Comparison of ENCODE assay signal across 8 cellular contexts in genomic region chr19:37654525-37654832, GRCh38. TPM values are rescaled to one million over a fixed set of nuclear protein-coding genes. Genes with fewer than 3 reads are reported as not detected.
DNase-seq lines count a peak whose midpoint lies in the region; ATAC-seq and TF ChIP-seq lines count a peak whose summit lies in the region.

No MANE protein-coding gene starts in this region.

- H3K9me3 ChIP-seq in ovary, result peaks cover 0 to 3% of the 10 kb centered on the region in 2 donors

- no peaks in the 10 kb centered on the region for H3K27me3 Mint-ChIP-seq in T-helper 2 cell treated with Interferon-gamma antibody and Interleukin-4, amounts not matched to agents 5 μg/mL and 100 μg/mL, for 36 hours (ENCODE audit: low read depth)

- H3K36me3 Mint-ChIP-seq in T-helper 2 cell treated with Interferon-gamma antibody and Interleukin-4, amounts not matched to agents 5 μg/mL and 100 μg/mL, for 36 hours (ENCODE audit: low read depth), result peaks cover 42% of the 10 kb centered on the region

- no peak for ATAC-seq in left lobe of liver

- no peaks in the 10 kb centered on the region for H3K36me3 ChIP-seq in ovary

- DNase-seq in DMS 273 (lab: John Stamatoyannopoulos, UW; ENCODE audit: unreplicated experiment) (peak; percentile 70), HL-60 (ENCODE audit: low read depth in 1 of 2, low spot score in 1 of 2) (peak in 1 of 2 experiments; percentile 37), fibroblast of mammary gland (ENCODE audit: low read depth) (peak; percentile 39), ovary (no peak), NCI-H2196 treated with DMSO at 0.1 percent for 48 hours (lab: John Stamatoyannopoulos, UW; ENCODE audit: unreplicated experiment) (no peak), left lobe of liver (ENCODE audit: low spot score) (no peak)
- DNase-seq in T-helper 2 cell treated with Interferon-gamma antibody and Interleukin-4, amounts not matched to agents 5 μg/mL and 100 μg/mL, for 36 hours (ENCODE audit: low spot score), result no peak
- DNase-seq in stimulated activated CD4-positive, alpha-beta T cell treated with anti-CD3 and anti-CD28 coated beads, Interleukin-1b, Interleukin-23, amount 100 ng/mL, for 48 hours, result no peak

- 0 to 1% (median 0%) methylated on average over 9 of the region's 9 CpGs for WGBS in ovary, 3 donors

- TF ChIP-seq CTCF in HL-60 (IDR thresholded peaks at IDR 0.05; ENCODE audit: insufficient read depth, low read length) (no peak), fibroblast of mammary gland (conservative IDR thresholded peaks at IDR 0.05; ENCODE audit: control insufficient read depth, insufficient read depth, low read depth, low read length) (no peak), ovary (IDR thresholded peaks at IDR 0.05) (no peak)

- intact Hi-C loops in ovary (cut with DNase I), result no loop called here

- H3K27ac ChIP-seq in HL-60 (replicated peaks) (peak overlapping the region; percentile 86), ovary (peak overlapping the region; percentile 82)

- H3K27me3 ChIP-seq in HL-60 (ENCODE audit: insufficient read depth, poor library complexity, severe bottlenecking) (no peaks in the 10 kb centered on the region), ovary (no peaks in the 10 kb centered on the region)

- TF ChIP-seq EP300 in ovary (IDR thresholded peaks at IDR 0.05), result no peak

- H3K4me3 Mint-ChIP-seq in T-helper 2 cell treated with Interferon-gamma antibody and Interleukin-4, amounts not matched to agents 5 μg/mL and 100 μg/mL, for 36 hours, result peak overlapping the region; percentile 80

- H3K4me1 Mint-ChIP-seq in T-helper 2 cell treated with Interferon-gamma antibody and Interleukin-4, amounts not matched to agents 5 μg/mL and 100 μg/mL, for 36 hours (ENCODE audit: low read depth), result peaks cover 20% of the 10 kb centered on the region

- no peak for TF ChIP-seq POLR2A in ovary (IDR thresholded peaks at IDR 0.05)

- H3K4me3 ChIP-seq in HL-60 (replicated peaks; ENCODE audit: insufficient read depth, low read length) (peak overlapping the region; percentile 80), fibroblast of mammary gland (ENCODE audit: control insufficient read depth, low read depth, low read length) (peak overlapping the region; percentile 79), ovary (peak overlapping the region; percentile 82)

- H3K4me1 ChIP-seq in ovary (ENCODE audit: insufficient read depth), result peaks cover 2% of the 10 kb centered on the region

- H3K27ac Mint-ChIP-seq in T-helper 2 cell treated with Interferon-gamma antibody and Interleukin-4, amounts not matched to agents 5 μg/mL and 100 μg/mL, for 36 hours, result peak overlapping the region; percentile 94

- H3K9me3 Mint-ChIP-seq in T-helper 2 cell treated with Interferon-gamma antibody and Interleukin-4, amounts not matched to agents 5 μg/mL and 100 μg/mL, for 36 hours, result peaks cover 40% of the 10 kb centered on the region

RNA-seq across cellular contexts. Expression of gene ZFP30, which starts 0.8 kb away (rescaled TPM):
- 10 to 100 TPM; 14.0 to 23.0 (median 17.5) TPM for total RNA-seq in ovary
- polyA plus RNA-seq in ovary, result 1 to 10 TPM; 5.9 to 7.0 TPM
- total RNA-seq in left lobe of liver, result 4.1 TPM

RNA-seq across cellular contexts. Expression of gene ZNF540, which starts 59.8 kb away (rescaled TPM):
- total RNA-seq in ovary, result 10 to 100 TPM in 2 of 7 donors, 1 to 10 TPM in 5; 1.6 to 17.1 (median 8.8) TPM
- polyA plus RNA-seq in ovary, result 1 to 10 TPM; 5.8 to 8.4 TPM
- total RNA-seq in left lobe of liver, result 1.7 TPM

RNA-seq across cellular contexts. Expression of gene ZNF571, which starts 59.9 kb away (rescaled TPM):
- total RNA-seq in ovary (10 to 100 TPM in 3 of 7 donors, 1 to 10 TPM in 4; 5.8 to 16.8 (median 9.4) TPM), left lobe of liver (1.4 TPM)
- polyA plus RNA-seq in ovary, result 1 to 10 TPM; 4.5 to 6.8 TPM

Comparison
In these comparisons a context has a peak if more than half of its experiments do, and no peak if none do; other contexts are left out.
1. DNase-seq: peak in DMS 273 (single experiment) and fibroblast of mammary gland (single experiment); none in T-helper 2 cell treated with Interferon-gamma antibody and Interleukin-4, amounts not matched to agents 5 μg/mL and 100 μg/mL, for 36 hours (single experiment), ovary (0 of 5), NCI-H2196 treated with DMSO at 0.1 percent for 48 hours (single experiment), left lobe of liver (single experiment) and stimulated activated CD4-positive, alpha-beta T cell treated with anti-CD3 and anti-CD28 coated beads, Interleukin-1b, Interleukin-23, amount 100 ng/mL, for 48 hours (single experiment).
2. Peak in every context shown above with its lines, with median percentiles within 50 percentile points of each other: H3K4me3 ChIP-seq.